Comparison of ENCODE assay signal across 8 cellular contexts in genomic region chr12:121209221-121209620, GRCh38. TPM values are rescaled to one million over a fixed set of nuclear protein-coding genes. Genes with fewer than 3 reads are reported as not detected.
A peak's percentile ranks its signal among the peaks of the same experiment; 100 is the strongest.
DNase-seq lines count a peak whose midpoint lies in the region; ATAC-seq and TF ChIP-seq lines count a peak whose summit lies in the region.

No MANE protein-coding gene starts in this region.

- 93% methylated on average over 15 of the region's 15 CpGs for WGBS in HUES64

- peak overlapping the region; percentile 75 to 97 (median 88) for H3K4me2 ChIP-seq in BLaER1 treated with 17β-estradiol and CSF1 and Interleukin-3, amounts not matched to agents 10 nM and 100 nM
- peak overlapping the region; percentile 94 for H3K4me2 ChIP-seq in osteoblast (ENCODE audit: insufficient read depth, low read length)

- no peaks in the 10 kb centered on the region for H3K9me3 Mint-ChIP-seq in central memory CD8-positive, alpha-beta T cell

- H3K4me1 ChIP-seq in BLaER1 treated with 17β-estradiol and CSF1 and Interleukin-3, amounts not matched to agents 10 nM and 100 nM = peaks cover 19 to 71% (median 39%) of the 10 kb centered on the region in 10 experiments
- H3K4me1 ChIP-seq in HUES64 (ENCODE audit: insufficient read depth, low read length) = 0 out of 2 replicates have a peak, but pooled peaks cover 3% of the 10 kb centered on the region
- H3K4me1 ChIP-seq in osteoblast (ENCODE audit: insufficient read depth, low read length) = peaks cover 6% of the 10 kb centered on the region

- H3K79me2 ChIP-seq in osteoblast (ENCODE audit: insufficient read depth, low read length) = peaks cover 4% of the 10 kb centered on the region

- no peaks in the 10 kb centered on the region for H3K27me3 Mint-ChIP-seq in central memory CD8-positive, alpha-beta T cell

- peak overlapping the region; percentile 93 for H3K27ac Mint-ChIP-seq in central memory CD8-positive, alpha-beta T cell (ENCODE audit: low read depth)

- DNase-seq in central memory CD8-positive, alpha-beta T cell (ENCODE audit: low spot score in 2 of 2) = no peak
- peak; percentile 64 for DNase-seq in osteoblast (ENCODE audit: insufficient read length, low spot score, missing footprints)
- DNase-seq in NCI-H748 treated with DMSO at 0.1 percent for 48 hours (lab: John Stamatoyannopoulos, UW) = no peak

- TF ChIP-seq CTCF in osteoblast (IDR thresholded peaks at IDR 0.05; ENCODE audit: extremely low read depth, low read depth, low read length) = no peak

- H3K27me3 ChIP-seq in BLaER1 treated with 17β-estradiol and CSF1 and Interleukin-3, amounts not matched to agents 10 nM and 100 nM = no peaks in the 10 kb centered on the region
- H3K27me3 ChIP-seq in HUES64 (ENCODE audit: insufficient read depth, low read length) = peaks cover 12% of the 10 kb centered on the region; the same call in 1 of the 2 replicates
- H3K27me3 ChIP-seq in osteoblast (ENCODE audit: insufficient read depth, low read length) = no peaks in the 10 kb centered on the region

- H3K4me3 ChIP-seq in BLaER1 treated with 17β-estradiol and CSF1 and Interleukin-3, amounts not matched to agents 10 nM and 100 nM = peak overlapping the region; percentile 71 to 90 (median 83); a peak in 19 of 20 replicates
- H3K4me3 ChIP-seq in HUES64 (ENCODE audit: low read length) (peak overlapping the region; percentile 75; the same call in 1 of the 2 replicates), osteoblast (ENCODE audit: insufficient read depth, low read length) (no peak overlapping the region)

- H2AFZ ChIP-seq in osteoblast (ENCODE audit: low read length) = peak overlapping the region; percentile 81

- H3K4me1 Mint-ChIP-seq in central memory CD8-positive, alpha-beta T cell = peaks cover 19% of the 10 kb centered on the region

- H3K27ac ChIP-seq in BLaER1 treated with 17β-estradiol and CSF1 and Interleukin-3, amounts not matched to agents 10 nM and 100 nM = peak overlapping the region; percentile 85 to 100 (median 91); a peak in 20 of 22 replicates
- H3K27ac ChIP-seq in HUES64 (ENCODE audit: low read depth, low read length) = no peak overlapping the region
- H3K27ac ChIP-seq in osteoblast (ENCODE audit: low read depth, low read length) = no peak overlapping the region

- H4K20me1 ChIP-seq in BLaER1 treated with 17β-estradiol and CSF1 and Interleukin-3, amounts not matched to agents 10 nM and 100 nM = no peaks in the 10 kb centered on the region
- H4K20me1 ChIP-seq in osteoblast (ENCODE audit: insufficient read depth, low read length) = no peaks in the 10 kb centered on the region

- H3K9me3 ChIP-seq in BLaER1 treated with 17β-estradiol and CSF1 and Interleukin-3, amounts not matched to agents 10 nM and 100 nM (replicated peaks in 1 of 11) = no peaks in the 10 kb centered on the region
- H3K9me3 ChIP-seq in HUES64 (ENCODE audit: insufficient read depth, low read depth, low read length) (no peaks in the 10 kb centered on the region), osteoblast (ENCODE audit: low read depth, low read length) (no peaks in the 10 kb centered on the region)

- peaks cover 0 to 26% (median 13%) of the 10 kb centered on the region in 11 experiments; a peak in 13 of 22 replicates for H3K36me3 ChIP-seq in BLaER1 treated with 17β-estradiol and CSF1 and Interleukin-3, amounts not matched to agents 10 nM and 100 nM
- H3K36me3 ChIP-seq in HUES64 (ENCODE audit: insufficient read depth, low read length) = no peaks in the 10 kb centered on the region
- no peaks in the 10 kb centered on the region for H3K36me3 ChIP-seq in osteoblast (ENCODE audit: insufficient read depth, low read length)

- peaks cover 13% of the 10 kb centered on the region for H3K36me3 Mint-ChIP-seq in central memory CD8-positive, alpha-beta T cell (ENCODE audit: insufficient read depth)

- H3K9ac ChIP-seq in BLaER1 treated with 17β-estradiol and CSF1 and Interleukin-3, amounts not matched to agents 10 nM and 100 nM = peak overlapping the region; percentile 86 to 99 (median 92); a peak in 20 of 22 replicates
- no peak overlapping the region for H3K9ac ChIP-seq in HUES64 (ENCODE audit: low read depth, low read length)

- peak overlapping the region; percentile 85 for H3K4me3 Mint-ChIP-seq in central memory CD8-positive, alpha-beta T cell

- ATAC-seq in central memory CD8-positive, alpha-beta T cell (replicated peaks; ENCODE audit: extremely low read depth, poor library complexity, severe bottlenecking) = no peak
- no peak for ATAC-seq in activated CD4-positive, CD25-positive, alpha-beta regulatory T cell treated with anti-CD3 and anti-CD28 coated beads, Interleukin-2, amount 50 U/mL, for 24 hours
- no peak for ATAC-seq in HG03342 (IDR thresholded peaks at IDR 0.05; ENCODE audit: unreplicated experiment)
- no peak for ATAC-seq in HG02970 (IDR thresholded peaks at IDR 0.05; ENCODE audit: low FRiP score, unreplicated experiment)

RNA-seq across cellular contexts. Expression of gene P2RX4, which starts 0.7 kb away (rescaled TPM):
- 8.5 TPM for polyA plus RNA-seq in HUES64 (2013, experiment 1 of 2)
- polyA plus RNA-seq in HUES64 (2013, experiment 2 of 2) = 10.8 TPM
- 22.1 and 23.5 TPM in 2 replicates for total RNA-seq in osteoblast

Comparison
In these comparisons a context has a peak if more than half of its experiments do, and no peak if none do; other contexts are left out.
1. H3K27ac ChIP-seq: peak in BLaER1 treated with 17β-estradiol and CSF1 and Interleukin-3, amounts not matched to agents 10 nM and 100 nM (11 of 11); none in HUES64 (single experiment) and osteoblast (single experiment).